Comparison of ENCODE assay signal across 10 cellular contexts in genomic region chr19:51903192-51903591, GRCh38. TPM values are rescaled to one million over a fixed set of nuclear protein-coding genes. Genes with fewer than 3 reads are reported as not detected.
DNase-seq lines count a peak whose midpoint lies in the region; ATAC-seq and TF ChIP-seq lines count a peak whose summit lies in the region.
"Had no signal": no experiment of that assay in that cellular context is flagged by ENCODE, and none has a peak within 500 bp of the region (broad histone marks: within the 10 kb centered on the region; RNA-seq: fewer than 3 reads in every experiment).

No MANE protein-coding gene starts in this region.

- 78 to 91% methylated on average over 7 to 8 of the region's 8 CpGs for WGBS in esophagus squamous epithelium, 2 donors

- peaks cover 18 to 78% (median 62%) of the 10 kb centered on the region in 3 donors for H3K36me3 Mint-ChIP-seq in CD8-positive, alpha-beta memory T cell
- peaks cover 30% of the 10 kb centered on the region for H3K36me3 Mint-ChIP-seq in osteocyte (ENCODE audit: unreplicated experiment)

- peaks cover 31 to 91% (median 78%) of the 10 kb centered on the region in 5 donors for H3K9me3 Mint-ChIP-seq in CD8-positive, alpha-beta memory T cell
- peaks cover 36% of the 10 kb centered on the region for H3K9me3 Mint-ChIP-seq in osteocyte (ENCODE audit: unreplicated experiment)

- CTCF ChIA-PET in CD8-positive, alpha-beta memory T cell (lab: Charles Lee): no interaction called here

- H3K27me3 Mint-ChIP-seq in CD8-positive, alpha-beta memory T cell: peaks cover 13 to 17% of the 10 kb centered on the region in 2 donors
- peaks cover 7% of the 10 kb centered on the region for H3K27me3 Mint-ChIP-seq in osteocyte (ENCODE audit: unreplicated experiment)

- peaks cover 20 to 37% (median 27%) of the 10 kb centered on the region in 3 donors for H3K4me1 Mint-ChIP-seq in CD8-positive, alpha-beta memory T cell
- peaks cover 19% of the 10 kb centered on the region for H3K4me1 Mint-ChIP-seq in osteocyte (ENCODE audit: unreplicated experiment)

- no peak for TF ChIP-seq CTCF in esophagus squamous epithelium (IDR thresholded peaks at IDR 0.05)
- no peak for TF ChIP-seq CTCF in osteocyte (IDR thresholded peaks at IDR 0.05)

- H3K4me3 ChIP-seq in CD8-positive, alpha-beta memory T cell (ENCODE audit: low read length): peak overlapping the region; percentile 8
- peak overlapping the region in 3 of 4 donors; percentile 64 to 86 (median 80) for H3K4me3 ChIP-seq in esophagus squamous epithelium

- peak overlapping the region; percentile 90 to 100 (median 99) for H3K4me3 Mint-ChIP-seq in CD8-positive, alpha-beta memory T cell
- peak overlapping the region; percentile 99 for H3K4me3 Mint-ChIP-seq in osteocyte (ENCODE audit: unreplicated experiment)

- TF ChIP-seq POLR2A in esophagus squamous epithelium (IDR thresholded peaks at IDR 0.05): no peak

- H3K36me3 ChIP-seq in CD8-positive, alpha-beta memory T cell (ENCODE audit: insufficient read depth, low read length): peaks cover 21% of the 10 kb centered on the region
- H3K36me3 ChIP-seq in esophagus squamous epithelium: peaks cover 13 to 51% (median 15%) of the 10 kb centered on the region in 3 donors

- ATAC-seq in HG03196 (IDR thresholded peaks at IDR 0.05; ENCODE audit: unreplicated experiment) (no peak), GM21717 (IDR thresholded peaks at IDR 0.05; ENCODE audit: unreplicated experiment) (no peak)
- ATAC-seq: Panc1 had no signal

- no peak for DNase-seq in CD8-positive, alpha-beta memory T cell
- DNase-seq in RKO (ENCODE audit: low spot score) (peak; percentile 10), esophagus squamous epithelium (lab: John Stamatoyannopoulos, UW) (no peak), osteocyte (ENCODE audit: extremely low spot score, unreplicated experiment) (no peak), activated gamma-delta T cell treated with Interleukin-2 at 50 U/mL for 16 hours (no peak), ureter (ENCODE audit: low spot score) (no peak)
- DNase-seq: activated CD4-positive, alpha-beta T cell treated with anti-CD3 and anti-CD28 coated beads, Interleukin-2, amount 50 U/mL, for 48 hours had no signal

- H3K9me3 ChIP-seq in CD8-positive, alpha-beta memory T cell (ENCODE audit: low read length): peaks cover 41% of the 10 kb centered on the region
- H3K9me3 ChIP-seq in esophagus squamous epithelium: peaks cover 5 to 78% (median 38%) of the 10 kb centered on the region in 3 donors

- peak overlapping the region in 1 of 8 donors; percentile 80 for H3K27ac Mint-ChIP-seq in CD8-positive, alpha-beta memory T cell
- H3K27ac Mint-ChIP-seq in osteocyte (ENCODE audit: unreplicated experiment): no peak overlapping the region

- peaks cover 14% of the 10 kb centered on the region for H3K4me1 ChIP-seq in CD8-positive, alpha-beta memory T cell (ENCODE audit: insufficient read depth, low read length)
- peaks cover 0 to 14% (median 8%) of the 10 kb centered on the region in 3 donors for H3K4me1 ChIP-seq in esophagus squamous epithelium

- intact Hi-C loops in esophagus squamous epithelium (cut with DNase I): no loop called here

- POLR2A ChIA-PET in CD8-positive, alpha-beta memory T cell (lab: Charles Lee): no interaction called here

- H3K27me3 ChIP-seq in CD8-positive, alpha-beta memory T cell (ENCODE audit: insufficient read depth, low read length, poor library complexity, severe bottlenecking): no peaks in the 10 kb centered on the region
- peaks cover 0 to 20% (median 0%) of the 10 kb centered on the region in 4 donors for H3K27me3 ChIP-seq in esophagus squamous epithelium

- no peak overlapping the region for H3K27ac ChIP-seq in CD8-positive, alpha-beta memory T cell (ENCODE audit: low read depth, low read length)
- peak overlapping the region in 1 of 4 donors; percentile 82 for H3K27ac ChIP-seq in esophagus squamous epithelium

RNA-seq across cellular contexts. Expression of gene ZNF649, which starts 1.6 kb away (rescaled TPM):
- 10 to 100 TPM; 12.3 to 13.5 TPM for total RNA-seq in CD8-positive, alpha-beta memory T cell
- 7.2 TPM for polyA plus RNA-seq in CD8-positive, alpha-beta memory T cell
- total RNA-seq in esophagus squamous epithelium: 10 to 100 TPM in 1 of 4 donors, 1 to 10 TPM in 3; 5.8 to 13.0 (median 7.1) TPM
- total RNA-seq in osteocyte: 12.6 and 13.6 TPM in 2 replicates
- total RNA-seq in ureter: 23.6 TPM

RNA-seq across cellular contexts. Expression of gene ZNF577, which starts 15.4 kb away (rescaled TPM):
- total RNA-seq in CD8-positive, alpha-beta memory T cell: 1 to 10 TPM; 4.6 to 4.8 TPM
- polyA plus RNA-seq in CD8-positive, alpha-beta memory T cell: 5.2 TPM
- 10 to 100 TPM in 1 of 4 donors, 1 to 10 TPM in 3; 2.3 to 13.9 (median 3.3) TPM for total RNA-seq in esophagus squamous epithelium
- total RNA-seq in osteocyte: 15.4 and 21.3 TPM in 2 replicates
- 21.5 TPM for total RNA-seq in ureter

RNA-seq across cellular contexts. Expression of gene ZNF613, which starts 24.1 kb away (rescaled TPM):
- total RNA-seq in CD8-positive, alpha-beta memory T cell: 1 to 10 TPM; 3.5 to 4.6 TPM
- polyA plus RNA-seq in CD8-positive, alpha-beta memory T cell: 3.5 TPM
- total RNA-seq in esophagus squamous epithelium (10 to 100 TPM in 1 of 4 donors, 1 to 10 TPM in 3; 2.9 to 12.0 (median 7.6) TPM), osteocyte (7.8 and 9.4 TPM in 2 replicates), ureter (10.2 TPM)
